In the genomic region with DNA sequence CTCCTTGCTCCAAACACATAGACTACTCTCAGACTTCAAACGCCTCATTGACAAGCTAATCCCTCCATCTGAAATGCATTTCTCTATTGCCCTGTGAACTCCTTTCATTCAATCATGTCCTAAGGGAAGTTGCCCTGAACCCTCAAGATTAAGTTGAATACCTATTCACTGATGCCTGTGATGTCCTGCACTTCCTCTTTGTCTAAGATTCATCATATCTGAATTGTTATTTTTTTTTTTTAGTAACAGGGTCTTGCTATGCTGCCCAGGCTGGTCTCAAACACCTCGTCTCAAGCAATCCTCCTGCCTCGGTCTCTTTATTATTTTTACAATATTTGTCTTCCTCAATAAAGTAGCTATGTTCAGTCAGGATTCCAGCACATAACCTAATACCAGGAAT, we compare ENCODE assay signal across 17 cellular contexts. TPM values are rescaled to one million over a fixed set of nuclear protein-coding genes. Genes with fewer than 3 reads are reported as not detected.
A peak's percentile ranks its signal among the peaks of the same experiment; 100 is the strongest.
DNase-seq lines count a peak whose midpoint lies in the region; TF ChIP-seq lines count a peak whose summit lies in the region.
"Had no signal": no experiment of that assay in that cellular context is flagged by ENCODE, and none has a peak within 500 bp of the region (broad histone marks: within the 10 kb centered on the region; RNA-seq: fewer than 3 reads in every experiment).

No MANE protein-coding gene starts in this region.

- no peak overlapping the region for H3K4me3 Mint-ChIP-seq in T-helper 1 cell treated with Interleukin-12 subunit alpha and Interleukin-12 subunit beta and Interleukin-4 antibody, amounts not matched to agents 30 μg/mL and 1 μg/mL, for 36 hours

- TF ChIP-seq CTCF in PC-9 (conservative IDR thresholded peaks at IDR 0.05) (no peak), hepatocyte (IDR thresholded peaks at IDR 0.05; ENCODE audit: poor library complexity) (no peak), GM13977 (IDR thresholded peaks at IDR 0.05; ENCODE audit: extremely low read depth, insufficient read depth, missing control alignments) (no peak)

- 94% methylated on average over 2 of the region's 3 CpGs for WGBS in hepatocyte (ENCODE audit: low lambda C conversion rate, missing lambda C conversion rate)

- intact Hi-C loops in PC-9 (cut with micrococcal nuclease; ENCODE audit: unreplicated experiment): no loop called here

- H2AFZ ChIP-seq in PC-9: no peak overlapping the region
- H2AFZ ChIP-seq in hepatocyte: no peak overlapping the region
- H2AFZ ChIP-seq: GM23248 had no signal

- no peak for DNase-seq in T-helper 1 cell
- peak; percentile 31 for DNase-seq in GF-D8 (lab: John Stamatoyannopoulos, UW)
- DNase-seq in PC-9: no peak
- no peak for DNase-seq in hepatocyte (ENCODE audit: low spot score)
- DNase-seq in GM13977 (ENCODE audit: low spot score): no peak
- DNase-seq in activated CD4-positive, CD25-positive, alpha-beta regulatory T cell (lab: John Stamatoyannopoulos, UW): no peak
- no peak for DNase-seq in NCI-H146 treated with DMSO at 0.1 percent for 48 hours (lab: John Stamatoyannopoulos, UW; ENCODE audit: unreplicated experiment)
- DNase-seq: activated CD4-positive, alpha-beta T cell treated with anti-CD3 and anti-CD28 coated beads for 4 hours; activated effector memory CD4-positive, alpha-beta T cell treated with Interleukin-2 at 50 U/mL for 16 hours; colonic mucosa; GM23248; NCI-H2107; NCI-H82 had no signal

- H3K4me1 ChIP-seq in PC-9 (replicated peaks; ENCODE audit: insufficient read depth): peaks cover 29% of the 10 kb centered on the region
- peaks cover 15% of the 10 kb centered on the region for H3K4me1 ChIP-seq in hepatocyte (ENCODE audit: insufficient read depth)

- H3K27ac ChIP-seq in PC-9: no peak overlapping the region
- no peak overlapping the region for H3K27ac ChIP-seq in hepatocyte
- H3K27ac ChIP-seq: 22Rv1, colonic mucosa, GM23248, right atrium auricular region, thoracic aorta had no signal

- H3K27me3 ChIP-seq in PC-9 (ENCODE audit: insufficient read depth, low read depth) (no peaks in the 10 kb centered on the region), hepatocyte (no peaks in the 10 kb centered on the region)
- H3K27me3 ChIP-seq: colonic mucosa, right atrium auricular region had no signal

- H3K79me2 ChIP-seq in PC-9 (ENCODE audit: low read depth) (peaks cover 71% of the 10 kb centered on the region), hepatocyte (peaks cover 75% of the 10 kb centered on the region)

- H3K36me3 ChIP-seq in PC-9 (ENCODE audit: low read depth) (peaks cover 28% of the 10 kb centered on the region), hepatocyte (replicated peaks; ENCODE audit: insufficient read depth, low read depth) (no peaks in the 10 kb centered on the region)
- H3K36me3 ChIP-seq: colonic mucosa had no signal

- no TSS peak for BruUV-seq in PC-9 (replicated peaks; lab: Mats Ljungman, UMichigan)

- H3K9me3 Mint-ChIP-seq in T-helper 1 cell treated with Interleukin-12 subunit alpha and Interleukin-12 subunit beta and Interleukin-4 antibody, amounts not matched to agents 30 μg/mL and 1 μg/mL, for 36 hours: no peaks in the 10 kb centered on the region

- H3K4me1 Mint-ChIP-seq in T-helper 1 cell treated with Interleukin-12 subunit alpha and Interleukin-12 subunit beta and Interleukin-4 antibody, amounts not matched to agents 30 μg/mL and 1 μg/mL, for 36 hours (ENCODE audit: low read depth): peaks cover 43% of the 10 kb centered on the region

- 0 out of 2 replicates have a peak, but pooled peaks cover 3% of the 10 kb centered on the region for H3F3A ChIP-seq in PC-9 (ENCODE audit: insufficient read depth, low read depth)

- peaks cover 28% of the 10 kb centered on the region for H3K36me3 Mint-ChIP-seq in T-helper 1 cell treated with Interleukin-12 subunit alpha and Interleukin-12 subunit beta and Interleukin-4 antibody, amounts not matched to agents 30 μg/mL and 1 μg/mL, for 36 hours (ENCODE audit: low read depth)

- CTCF ChIA-PET in PC-9 (lab: Charles Lee): no interaction called here

- H3K4me2 ChIP-seq in PC-9 (peak overlapping the region; percentile 93; the same call in 1 of the 2 replicates), hepatocyte (peak overlapping the region; percentile 7)

- POLR2A ChIA-PET in PC-9 (lab: Charles Lee; ENCODE audit: unreplicated experiment): no interaction called here

- H3K4me3 ChIP-seq in PC-9: no peak overlapping the region
- no peak overlapping the region for H3K4me3 ChIP-seq in hepatocyte
- H3K4me3 ChIP-seq: colonic mucosa, GM23248, right atrium auricular region, thoracic aorta had no signal

- no peaks in the 10 kb centered on the region for H3K27me3 Mint-ChIP-seq in T-helper 1 cell treated with Interleukin-12 subunit alpha and Interleukin-12 subunit beta and Interleukin-4 antibody, amounts not matched to agents 30 μg/mL and 1 μg/mL, for 36 hours (ENCODE audit: low read depth)

- no peaks in the 10 kb centered on the region for H3K9me2 ChIP-seq in PC-9 (ENCODE audit: insufficient read depth)
- no peaks in the 10 kb centered on the region for H3K9me2 ChIP-seq in hepatocyte (replicated peaks; ENCODE audit: insufficient read depth)

- in situ Hi-C loops in GM13977 (cut with MboI; ENCODE audit: low pct_unique_long_range_greater_than_20kb, low sequenced_read_pairs, unreplicated experiment): loop anchor here (25.0 kb wide), 3 partner anchors 334 to 909 kb away; no protein-coding TSS in a partner anchor

- peaks cover 42% of the 10 kb centered on the region for H4K20me1 ChIP-seq in PC-9 (ENCODE audit: insufficient read depth)
- peaks cover 38% of the 10 kb centered on the region for H4K20me1 ChIP-seq in hepatocyte (ENCODE audit: insufficient read depth, poor library complexity, severe bottlenecking)

- peak overlapping the region; percentile 21 for H3K27ac Mint-ChIP-seq in T-helper 1 cell treated with Interleukin-12 subunit alpha and Interleukin-12 subunit beta and Interleukin-4 antibody, amounts not matched to agents 30 μg/mL and 1 μg/mL, for 36 hours

- H3K9me3 ChIP-seq in PC-9 (ENCODE audit: insufficient read depth, low read depth): no peaks in the 10 kb centered on the region
- no peaks in the 10 kb centered on the region for H3K9me3 ChIP-seq in hepatocyte (ENCODE audit: low read depth)
- H3K9me3 ChIP-seq: colonic mucosa, right atrium auricular region, thoracic aorta had no signal

RNA-seq across cellular contexts. Expression of a gene that starts 3.2 kb away (rescaled TPM):
- total RNA-seq in PC-9 (2021) (120 and 175 TPM in 2 replicates), hepatocyte (117 and 118 TPM in 2 replicates)
- polyA plus RNA-seq in hepatocyte: 213 and 217 TPM in 2 replicates

RNA-seq across cellular contexts. Expression of a gene that starts 3.4 kb away (rescaled TPM):
- total RNA-seq in PC-9 (2021) (45.5 and 50.6 TPM in 2 replicates), hepatocyte (67.4 and 70.0 TPM in 2 replicates)
- polyA plus RNA-seq in hepatocyte: 59.9 and 69.2 TPM in 2 replicates

RNA-seq across cellular contexts. Expression of a gene that starts 16.9 kb away (rescaled TPM):
- total RNA-seq in PC-9 (2021) (4.9 and 7.3 TPM in 2 replicates), hepatocyte (5.9 and 9.9 TPM in 2 replicates)
- 2.4 and 3.9 TPM in 2 replicates for polyA plus RNA-seq in hepatocyte
